ENCODE assay signal across 10 cellular contexts in the genomic region with DNA sequence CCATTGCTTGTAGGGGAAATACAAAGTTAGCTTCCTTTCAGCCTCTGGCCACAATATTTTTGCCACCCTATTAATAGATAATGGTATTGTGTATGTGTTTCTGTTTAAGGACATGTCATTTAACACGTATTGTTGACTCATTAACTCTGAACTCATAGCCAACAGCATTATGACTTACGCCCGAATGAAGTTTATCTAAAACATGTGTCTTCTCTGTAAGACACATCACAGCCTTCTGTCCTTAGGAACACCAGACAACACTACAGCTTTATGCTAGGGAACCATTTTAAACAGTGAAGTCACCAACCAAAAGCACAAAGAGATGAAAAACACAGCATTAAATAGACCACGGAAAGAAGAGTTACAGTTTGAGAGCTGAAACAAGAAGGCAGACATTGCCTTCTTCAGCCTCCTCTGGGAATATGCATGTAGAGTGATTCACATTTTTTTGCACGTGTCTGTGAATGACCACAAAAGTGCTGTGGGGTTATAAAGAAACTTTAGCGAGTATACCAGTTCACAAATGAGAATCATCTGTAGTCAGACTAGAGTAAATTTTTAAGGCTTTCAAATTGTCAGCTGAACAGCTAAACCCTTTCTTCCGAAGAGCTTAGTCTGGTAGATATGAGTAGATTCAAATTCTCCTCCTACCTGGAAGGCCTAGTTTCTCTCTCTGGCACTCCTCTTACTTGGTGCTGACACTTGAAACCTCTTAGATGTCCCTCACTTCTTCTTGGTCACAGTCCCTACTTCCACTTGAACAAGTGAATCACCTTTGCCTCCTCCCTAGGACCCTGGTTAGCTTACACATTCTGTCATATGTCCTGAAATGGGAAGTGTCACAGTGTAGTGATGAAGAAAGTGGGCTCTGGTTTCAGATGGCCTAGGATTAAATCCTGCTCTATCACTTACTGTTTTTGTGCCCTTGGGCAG. TPM values are rescaled to one million over a fixed set of nuclear protein-coding genes. Genes with fewer than 3 reads are reported as not detected.
DNase-seq lines count a peak whose midpoint lies in the region; ATAC-seq and TF ChIP-seq lines count a peak whose summit lies in the region.
"Had no signal": no experiment of that assay in that cellular context is flagged by ENCODE, and none has a peak within 500 bp of the region (broad histone marks: within the 10 kb centered on the region; RNA-seq: fewer than 3 reads in every experiment).

No MANE protein-coding gene starts in this region.

- no peak overlapping the region for H2AK9ac ChIP-seq in IMR-90 (replicated peaks; ENCODE audit: low read depth, low read length, poor library complexity)

- WGBS in IMR-90 (ENCODE audit: extremely low coverage in 2 of 2, insufficient read length in 1 of 2), 2 experiments: 58% methylated on average over 2 of the region's 7 CpGs; no CpG with 5 or more reads in 1 of the 2 experiments

- H3K4ac ChIP-seq in IMR-90 (ENCODE audit: low read depth, low read length): no peak overlapping the region

- no peak overlapping the region for H2BK20ac ChIP-seq in IMR-90 (ENCODE audit: low read depth, low read length)

- CTCF ChIA-PET in IMR-90 (lab: Yijun Ruan, JAX): interaction anchor here (1.0 kb wide), 1 partner anchor 9 kb away, joined by 3 read pairs; no protein-coding TSS in a partner anchor

- no peaks in the 10 kb centered on the region; the same call in 1 of the 2 replicates for H4K20me1 ChIP-seq in IMR-90 (ENCODE audit: insufficient read depth, low read length)

- TF ChIP-seq RAD21 in IMR-90 (IDR thresholded peaks at IDR 0.05; ENCODE audit: low read length): no peak

- H4K91ac ChIP-seq in IMR-90 (ENCODE audit: insufficient read depth, low read depth, low read length): no peak overlapping the region

- H2AK5ac ChIP-seq in IMR-90 (ENCODE audit: low read depth, low read length): peak overlapping the region; percentile 93; the same call in 1 of the 2 replicates

- H3K27me3 ChIP-seq in IMR-90 (ENCODE audit: control insufficient read depth, insufficient read depth, low read length) (no peaks in the 10 kb centered on the region), HAP-1 (ENCODE audit: low read depth) (no peaks in the 10 kb centered on the region)
- H3K27me3 ChIP-seq: heart left ventricle had no signal

- H3K4me3 ChIP-seq in IMR-90 (ENCODE audit: insufficient read depth, low read depth, low read length): no peak overlapping the region
- no peak overlapping the region for H3K4me3 ChIP-seq in HAP-1
- H3K4me3 ChIP-seq: heart left ventricle had no signal

- no peaks in the 10 kb centered on the region for H3K9me3 ChIP-seq in IMR-90 (ENCODE audit: control insufficient read depth, insufficient read depth, low read length)
- no peaks in the 10 kb centered on the region for H3K9me3 ChIP-seq in HAP-1
- H3K9me3 ChIP-seq: heart left ventricle had no signal

- no peak overlapping the region for H3K56ac ChIP-seq in IMR-90 (ENCODE audit: extremely low read depth, insufficient read depth, low read length)

- H3K36me3 Mint-ChIP-seq in immature natural killer cell: peaks cover 4 to 16% (median 12%) of the 10 kb centered on the region in 3 donors

- H3K4me2 ChIP-seq in IMR-90 (ENCODE audit: low read depth, low read length): peak overlapping the region; percentile 42; the same call in 1 of the 2 replicates

- H2BK5ac ChIP-seq in IMR-90 (ENCODE audit: low read depth, low read length, poor library complexity, severe bottlenecking): peak overlapping the region; percentile 24

- peak overlapping the region; percentile 60; the same call in 1 of the 2 replicates for H4K5ac ChIP-seq in IMR-90 (ENCODE audit: low read depth, low read length)

- H3K9ac ChIP-seq in IMR-90 (ENCODE audit: low read depth, low read length): no peak overlapping the region

- H3K4me1 Mint-ChIP-seq in immature natural killer cell: peaks cover 91 to 93% of the 10 kb centered on the region in 2 donors

- peak overlapping the region; percentile 93 to 100 (median 98) for H3K27ac Mint-ChIP-seq in immature natural killer cell

- peak overlapping the region; percentile 59 to 89 (median 68) for H3K4me3 Mint-ChIP-seq in immature natural killer cell

- H3K18ac ChIP-seq in IMR-90 (ENCODE audit: low read depth, low read length): peak overlapping the region; percentile 93; the same call in 1 of the 2 replicates

- H3K14ac ChIP-seq in IMR-90 (replicated peaks; ENCODE audit: low read depth, low read length): peak overlapping the region; percentile 63; the same call in 1 of the 2 replicates

- dilution Hi-C loops in IMR-90 (cut with HindIII; ENCODE audit: low sequenced_read_pairs, unreplicated experiment): no loop called here

- H2BK15ac ChIP-seq in IMR-90 (ENCODE audit: low read depth, low read length): 0 out of 3 replicates have a peak overlapping the region, but pooled peaks have one; percentile 8

- peaks cover 14% of the 10 kb centered on the region for H3K4me1 ChIP-seq in IMR-90 (ENCODE audit: control insufficient read depth, insufficient read depth, low read length)
- H3K4me1 ChIP-seq in HAP-1: no peaks in the 10 kb centered on the region

- H3K36me3 ChIP-seq in IMR-90 (ENCODE audit: control insufficient read depth, insufficient read depth, low read length) (peaks cover 1% of the 10 kb centered on the region; the same call in 1 of the 2 replicates), HAP-1 (replicated peaks) (no peaks in the 10 kb centered on the region)
- H3K36me3 ChIP-seq: heart left ventricle had no signal

- peak; percentile 48 for DNase-seq in IMR-90
- DNase-seq in immature natural killer cell: peak in 1 of 3 donors; percentile 40
- no peak for DNase-seq in pons (ENCODE audit: low spot score)
- DNase-seq in HAP-1 (ENCODE audit: low spot score in 2 of 2): no peak
- DNase-seq in A172 (ENCODE audit: low spot score): no peak
- no peak for DNase-seq in NCI-H2029 (lab: John Stamatoyannopoulos, UW)
- DNase-seq: activated CD4-positive, alpha-beta T cell treated with anti-CD3 and anti-CD28 coated beads for 1 hour; heart left ventricle had no signal

- BruUV-seq in IMR-90 (replicated peaks; lab: Mats Ljungman, UMichigan): no TSS peak

- no peak overlapping the region for H3K27ac ChIP-seq in IMR-90 (ENCODE audit: insufficient read depth, low read length)

- H3K27me3 Mint-ChIP-seq in immature natural killer cell (ENCODE audit: low read depth in 3 of 3): peaks cover 0 to 4% (median 2%) of the 10 kb centered on the region in 3 donors

- in situ Hi-C loops in IMR-90 (cut with MboI; ENCODE audit: low sequenced_read_pairs): no loop called here
- in situ Hi-C loops in HAP-1 (cut with MboI; ENCODE audit: low sequenced_read_pairs): no loop called here

- H3K23ac ChIP-seq in IMR-90 (ENCODE audit: low read depth, low read length): peak overlapping the region; percentile 25; the same call in 1 of the 2 replicates

- TF ChIP-seq POLR2A in IMR-90 (IDR thresholded peaks at IDR 0.05; ENCODE audit: low read depth, low read length): no peak

- H4K8ac ChIP-seq in IMR-90 (ENCODE audit: low read depth in 2 of 2, low read length in 2 of 2): 0 out of 4 replicates have a peak overlapping the region, but pooled peaks of 1 of the 2 experiments have one; percentile 28

- no peak for TF ChIP-seq CTCF in IMR-90 (conservative IDR thresholded peaks at IDR 0.05; ENCODE audit: low read depth, low read length)

- no peak overlapping the region for H2AFZ ChIP-seq in IMR-90 (replicated peaks; ENCODE audit: low read length, poor library complexity)

- H2BK120ac ChIP-seq in IMR-90 (ENCODE audit: low read depth, low read length): no peak overlapping the region

- H3K79me1 ChIP-seq in IMR-90 (ENCODE audit: low read depth in 1 of 2, low read length in 2 of 2): peaks cover 4 to 19% of the 10 kb centered on the region in 2 experiments; a peak in 2 of 4 replicates

- intact Hi-C loops in IMR-90 (cut with micrococcal nuclease): no loop called here

- POLR2A ChIA-PET in IMR-90 (lab: Charles Lee; ENCODE audit: unreplicated experiment): no interaction called here

- peaks cover 8% of the 10 kb centered on the region for H3K9me1 ChIP-seq in IMR-90 (ENCODE audit: insufficient read depth, low read length)

- ATAC-seq in GM18498 (IDR thresholded peaks at IDR 0.05; ENCODE audit: unreplicated experiment): peak; percentile 63
- peak; percentile 40 for ATAC-seq in GM21576 (IDR thresholded peaks at IDR 0.05; ENCODE audit: unreplicated experiment)
- ATAC-seq in IMR-90 (ENCODE audit: low read depth): no peak

- H3K9me3 Mint-ChIP-seq in immature natural killer cell: no peaks in the 10 kb centered on the region

TF ChIP-seq in IMR-90, 13 proteins besides CTCF, POLR2A, EP300 and RAD21:
- TF ChIP-seq FOS (IDR thresholded peaks at IDR 0.05; ENCODE audit: low read depth, low read length) (no peak), NFE2L2 (IDR thresholded peaks at IDR 0.05; ENCODE audit: low read depth, low read length) (no peak), SMC3 (IDR thresholded peaks at IDR 0.05; ENCODE audit: low read depth, low read length) (no peak), MAZ (IDR thresholded peaks at IDR 0.05; ENCODE audit: borderline replicate concordance, low read depth, low read length) (no peak), RFX5 (IDR thresholded peaks at IDR 0.05; ENCODE audit: low read depth, low read length) (no peak), MAFK (IDR thresholded peaks at IDR 0.05; ENCODE audit: low read depth, low read length) (no peak), CEBPB (IDR thresholded peaks at IDR 0.05; ENCODE audit: low read depth, low read length) (no peak), BHLHE40 (IDR thresholded peaks at IDR 0.05; ENCODE audit: low read depth, low read length) (no peak), MXI1 (IDR thresholded peaks at IDR 0.05; ENCODE audit: borderline replicate concordance, low read depth, low read length) (no peak), CHD1 (IDR thresholded peaks at IDR 0.05; ENCODE audit: low read depth, low read length) (no peak), RCOR1 (IDR thresholded peaks at IDR 0.05; ENCODE audit: insufficient replicate concordance, low read length) (no peak)
- TF ChIP-seq, protein P1, sequence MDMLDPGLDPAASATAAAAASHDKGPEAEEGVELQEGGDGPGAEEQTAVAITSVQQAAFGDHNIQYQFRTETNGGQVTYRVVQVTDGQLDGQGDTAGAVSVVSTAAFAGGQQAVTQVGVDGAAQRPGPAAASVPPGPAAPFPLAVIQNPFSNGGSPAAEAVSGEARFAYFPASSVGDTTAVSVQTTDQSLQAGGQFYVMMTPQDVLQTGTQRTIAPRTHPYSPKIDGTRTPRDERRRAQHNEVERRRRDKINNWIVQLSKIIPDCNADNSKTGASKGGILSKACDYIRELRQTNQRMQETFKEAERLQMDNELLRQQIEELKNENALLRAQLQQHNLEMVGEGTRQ (IDR thresholded peaks at IDR 0.05; ENCODE audit: low read depth, low read length): no peak

RNA-seq across cellular contexts. Expression of gene MCTP2, which starts 32.2 kb away (rescaled TPM):
- 8.6 and 9.9 TPM in 2 replicates for total RNA-seq in IMR-90 (2012; rRNA removed)
- polyA plus RNA-seq in IMR-90 (2012; rRNA removed): 5.1 and 6.6 TPM in 2 replicates
- 1.4 and 2.7 TPM in 2 replicates for polyA plus RNA-seq in IMR-90 (2012; cell fraction: cytosol; rRNA removed)
- polyA plus RNA-seq in IMR-90 (2012; cell fraction: nucleus; rRNA removed; ENCODE audit: low replicate concordance): 6.9 and 16.5 TPM in 2 replicates
- polyA plus RNA-seq in immature natural killer cell: 10 to 100 TPM; 30.2 to 83.7 (median 59.1) TPM
- total RNA-seq in A172 (2014; rRNA removed; shearing (Covaris generic)): not detected in 2 replicates
